11 cellular contexts compared by ENCODE assay signal in genomic region chr12:51869490-51869865, GRCh38. TPM values are rescaled to one million over a fixed set of nuclear protein-coding genes. Genes with fewer than 3 reads are reported as not detected.
DNase-seq lines count a peak whose midpoint lies in the region; ATAC-seq and TF ChIP-seq lines count a peak whose summit lies in the region.
"Had no signal": no experiment of that assay in that cellular context is flagged by ENCODE, and none has a peak within 500 bp of the region (broad histone marks: within the 10 kb centered on the region; RNA-seq: fewer than 3 reads in every experiment).

No MANE protein-coding gene starts in this region.

- H3K36me3 ChIP-seq in BLaER1 treated with 17β-estradiol and CSF1 and Interleukin-3, amounts not matched to agents 10 nM and 100 nM: no peaks in the 10 kb centered on the region
- no peaks in the 10 kb centered on the region for H3K36me3 ChIP-seq in iPS DF 6.9 (ENCODE audit: control insufficient read depth, insufficient read depth, low read length)
- H3K36me3 ChIP-seq in psoas muscle (ENCODE audit: insufficient read depth in 1 of 2, low read depth in 1 of 2): no peaks in the 10 kb centered on the region

- H3K4me3 ChIP-seq in BLaER1 treated with 17β-estradiol and CSF1 and Interleukin-3, amounts not matched to agents 10 nM and 100 nM: peak overlapping the region; percentile 20 to 66 (median 51); a peak in 19 of 20 replicates
- H3K4me3 ChIP-seq in WI38 (ENCODE audit: low read depth, low read length) (peak overlapping the region; percentile 48), iPS DF 6.9 (ENCODE audit: low read length) (peak overlapping the region; percentile 63; the same call in 1 of the 2 replicates), psoas muscle (peak overlapping the region; percentile 58)

- peaks cover 21 to 48% (median 37%) of the 10 kb centered on the region in 11 experiments for H3K27me3 ChIP-seq in BLaER1 treated with 17β-estradiol and CSF1 and Interleukin-3, amounts not matched to agents 10 nM and 100 nM
- H3K27me3 ChIP-seq in iPS DF 6.9 (ENCODE audit: control insufficient read depth, insufficient read depth, low read length) (peaks cover 7% of the 10 kb centered on the region; the same call in 1 of the 2 replicates), psoas muscle (ENCODE audit: insufficient read depth in 3 of 3, low read length in 2 of 3) (peaks cover 0 to 50% (median 3%) of the 10 kb centered on the region in 3 donors)

- no peak for ATAC-seq in psoas muscle
- ATAC-seq in HG03571 (IDR thresholded peaks at IDR 0.05; ENCODE audit: unreplicated experiment): no peak
- ATAC-seq in HG02870 (IDR thresholded peaks at IDR 0.05; ENCODE audit: unreplicated experiment): no peak

- DNase-seq in iPS DF 6.9 (ENCODE audit: low read depth, low spot score) (no peak), psoas muscle (peak in 1 of 2 donors; percentile 44), AML-193 (lab: John Stamatoyannopoulos, UW) (no peak), NCI-H1436 (lab: John Stamatoyannopoulos, UW) (no peak)
- DNase-seq: activated CD4-positive, alpha-beta T cell treated with anti-CD3 and anti-CD28 coated beads, Interleukin-2, amount 10 ng/mL, durations not matched to agents 24 days and 14 days; activated naive CD4-positive, alpha-beta T cell treated with anti-CD3 and anti-CD28 coated beads, Interleukin-2, amount 10 ng/mL, durations not matched to agents 7 days and 5 days had no signal

- H4K20me1 ChIP-seq in BLaER1 treated with 17β-estradiol and CSF1 and Interleukin-3, amounts not matched to agents 10 nM and 100 nM: no peaks in the 10 kb centered on the region

- peak overlapping the region; percentile 88 to 99 (median 96) for H3K4me2 ChIP-seq in BLaER1 treated with 17β-estradiol and CSF1 and Interleukin-3, amounts not matched to agents 10 nM and 100 nM

- peaks cover 49 to 81% (median 72%) of the 10 kb centered on the region in 10 experiments for H3K4me1 ChIP-seq in BLaER1 treated with 17β-estradiol and CSF1 and Interleukin-3, amounts not matched to agents 10 nM and 100 nM
- peaks cover 11% of the 10 kb centered on the region for H3K4me1 ChIP-seq in iPS DF 6.9 (ENCODE audit: control insufficient read depth, insufficient read depth, low read length)
- H3K4me1 ChIP-seq in psoas muscle: peaks cover 2% of the 10 kb centered on the region

- peak overlapping the region; percentile 34 to 71 (median 54); a peak in 18 of 22 replicates for H3K27ac ChIP-seq in BLaER1 treated with 17β-estradiol and CSF1 and Interleukin-3, amounts not matched to agents 10 nM and 100 nM
- H3K27ac ChIP-seq in iPS DF 6.9 (ENCODE audit: low read length) (no peak overlapping the region), psoas muscle (no peak overlapping the region)

- H3K9ac ChIP-seq in BLaER1 treated with 17β-estradiol and CSF1 and Interleukin-3, amounts not matched to agents 10 nM and 100 nM: peak overlapping the region; percentile 45 to 74 (median 65); a peak in 21 of 22 replicates

- H3K9me3 ChIP-seq in BLaER1 treated with 17β-estradiol and CSF1 and Interleukin-3, amounts not matched to agents 10 nM and 100 nM (replicated peaks in 1 of 11): no peaks in the 10 kb centered on the region
- H3K9me3 ChIP-seq in iPS DF 6.9 (ENCODE audit: control insufficient read depth, insufficient read depth, low read length) (no peaks in the 10 kb centered on the region), psoas muscle (no peaks in the 10 kb centered on the region)

- WGBS in iPS DF 6.9 (ENCODE audit: insufficient coverage, insufficient read length): no CpG with 5 or more reads among the region's 20 CpGs
- WGBS in psoas muscle, 3 donors: 20 to 28% (median 27%) methylated on average over 16 to 20 of the region's 20 CpGs

- intact Hi-C loops in psoas muscle (cut with DNase I): no loop called here

- TF ChIP-seq CTCF in WI38 (IDR thresholded peaks at IDR 0.05; ENCODE audit: low read depth, low read length) (no peak), psoas muscle (IDR thresholded peaks at IDR 0.05) (no peak)

RNA-seq across cellular contexts. Expression of gene ANKRD33, which starts 18.4 kb away (rescaled TPM):
- total RNA-seq in psoas muscle: not detected
- polyA plus RNA-seq in psoas muscle: under 1 TPM in 1 of 3 donors, not detected in 2; 0.16 TPM
- total RNA-seq: activated CD4-positive, alpha-beta T cell treated with anti-CD3 and anti-CD28 coated beads, Interleukin-2, amount 10 ng/mL, durations not matched to agents 24 days and 14 days; RPMI7951 had no signal

RNA-seq across cellular contexts. Expression of gene FIGNL2, which starts 21.0 kb away (rescaled TPM):
- under 1 TPM; 0.17 to 0.20 (median 0.18) TPM for total RNA-seq in psoas muscle
- polyA plus RNA-seq in psoas muscle: under 1 TPM; 0.01 to 0.08 (median 0.04) TPM
- total RNA-seq: RPMI7951 had no signal

RNA-seq across cellular contexts. Expression of gene ACVRL1, which starts 37.8 kb away (rescaled TPM):
- total RNA-seq in psoas muscle: 10 to 100 TPM; 24.1 to 40.8 (median 25.8) TPM
- polyA plus RNA-seq in psoas muscle: 10 to 100 TPM; 10.8 to 22.8 (median 13.9) TPM
- total RNA-seq: activated CD4-positive, alpha-beta T cell treated with anti-CD3 and anti-CD28 coated beads, Interleukin-2, amount 10 ng/mL, durations not matched to agents 24 days and 14 days; RPMI7951 had no signal

Comparison
In these comparisons a context has a peak if more than half of its experiments do, and no peak if none do; other contexts are left out.
1. H3K27ac ChIP-seq: peak in BLaER1 treated with 17β-estradiol and CSF1 and Interleukin-3, amounts not matched to agents 10 nM and 100 nM (11 of 11); none in iPS DF 6.9 (single experiment) and psoas muscle (single experiment).
2. Peak in every context shown above with its lines, with median percentiles within 50 percentile points of each other: H3K4me3 ChIP-seq.